In the genomic region with DNA sequence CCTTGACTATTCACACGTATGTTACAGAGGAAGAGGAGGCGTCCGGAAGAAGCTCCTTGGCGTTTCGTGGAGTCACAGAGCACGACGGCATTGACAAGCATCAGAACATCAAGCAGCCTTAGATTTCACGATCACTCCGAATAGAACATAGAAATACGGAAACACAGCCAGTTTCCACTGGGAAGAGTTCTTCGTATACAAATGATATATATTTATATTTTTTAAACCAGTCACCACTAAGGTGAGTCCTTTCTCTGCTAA, we compare ENCODE assay signal across 21 cellular contexts. TPM values are rescaled to one million over a fixed set of nuclear protein-coding genes. Genes with fewer than 3 reads are reported as not detected.
DNase-seq lines count a peak whose midpoint lies in the region; ATAC-seq, FAIRE-seq and TF ChIP-seq lines count a peak whose summit lies in the region.
"Had no signal": no experiment of that assay in that cellular context is flagged by ENCODE, and none has a peak within 500 bp of the region (broad histone marks: within the 10 kb centered on the region; RNA-seq: fewer than 3 reads in every experiment).

No MANE protein-coding gene starts in this region.

- H2BK15ac ChIP-seq in H9 (ENCODE audit: low read depth, low read length): no peak overlapping the region

- intact Hi-C loops in left colon (cut with DNase I, micrococcal nuclease): no loop called here

- no peak overlapping the region for H4K5ac ChIP-seq in H9 (ENCODE audit: insufficient read length, low read depth, low read length)

- CTCF ChIA-PET in WTC11 (lab: Charles Lee): interaction anchor here (0.6 to 3.3 kb wide), 2 partner anchors 71 to 148 kb away, joined by 3 to 22 read pairs; no protein-coding TSS in a partner anchor

- H3K9me3 ChIP-seq in H9 (ENCODE audit: control insufficient read depth, low read depth, low read length): no peaks in the 10 kb centered on the region

- ATAC-seq in WTC11: no peak
- no peak for ATAC-seq in left colon
- ATAC-seq: GM12878 had no signal

- no peak overlapping the region for H3K56ac ChIP-seq in H9 (ENCODE audit: insufficient read length, low read depth, low read length)

- H2BK12ac ChIP-seq in H9 (ENCODE audit: insufficient read length, low read depth, low read length): no peak overlapping the region

- H2BK20ac ChIP-seq in H9 (ENCODE audit: low read depth, low read length, poor library complexity, severe bottlenecking): no peak overlapping the region

- H4K20me1 ChIP-seq in H9 (ENCODE audit: control insufficient read depth, insufficient read depth, insufficient read length): no peaks in the 10 kb centered on the region
- H4K20me1 ChIP-seq: BLaER1 had no signal

- no peak overlapping the region for H3K4ac ChIP-seq in H9 (ENCODE audit: low read depth, low read length)

- H3T11ph ChIP-seq in H9 (ENCODE audit: low read length): no peak overlapping the region

- H3K79me1 ChIP-seq in H9 (ENCODE audit: insufficient read depth, low read depth, low read length, poor library complexity, severe bottlenecking): no peaks in the 10 kb centered on the region

- no peak overlapping the region for H2BK120ac ChIP-seq in H9 (ENCODE audit: low read depth, low read length, poor library complexity, severe bottlenecking)

- TF ChIP-seq CTCF in H9 (conservative IDR thresholded peaks at IDR 0.05) (no peak), WTC11 (IDR thresholded peaks at IDR 0.05) (no peak), glutamatergic neuron (IDR thresholded peaks at IDR 0.05; ENCODE audit: partially characterized antibody, unreplicated experiment) (no peak), neural crest cell (conservative IDR thresholded peaks at IDR 0.05) (no peak)

- H3K36me3 Mint-ChIP-seq in H9 (ENCODE audit: insufficient read depth in 1 of 3, low read depth in 3 of 3): no peaks in the 10 kb centered on the region; a peak in 2 of 7 replicates
- H3K36me3 Mint-ChIP-seq in WTC11: no peaks in the 10 kb centered on the region
- H3K36me3 Mint-ChIP-seq in glutamatergic neuron (ENCODE audit: unreplicated experiment): peaks cover 5% of the 10 kb centered on the region
- no peaks in the 10 kb centered on the region for H3K36me3 Mint-ChIP-seq in neural crest cell (ENCODE audit: low read depth)
- H3K36me3 Mint-ChIP-seq: CD4-positive, alpha-beta memory T cell had no signal

- no peak overlapping the region for H2AK5ac ChIP-seq in H9 (ENCODE audit: insufficient read length, low read length)

- no peak for FAIRE-seq in RCC 7860 (lab: Jason Lieb, UNC)
- FAIRE-seq: GM12878 had no signal

- POLR2A ChIA-PET in WTC11 (lab: Charles Lee): no interaction called here

- no peak overlapping the region for H3K27ac ChIP-seq in H9 (ENCODE audit: insufficient read length, low read depth, low read length)
- H3K27ac ChIP-seq: BLaER1, GM23248, PC-9 had no signal

- H4K91ac ChIP-seq in H9 (ENCODE audit: insufficient read length, low read depth, low read length): no peak overlapping the region

- no CpG with 5 or more reads among the region's 11 CpGs for WGBS in H9 (ENCODE audit: extremely low coverage, insufficient read length, low lambda C conversion rate)

- DNase-seq in H9 (no peak), WTC11 (ENCODE audit: low spot score) (no peak), glutamatergic neuron (no peak), neural crest cell (ENCODE audit: low read depth, low spot score) (no peak), RCC 7860 (ENCODE audit: low spot score) (no peak), kidney glomerular epithelial cell (lab: John Stamatoyannopoulos, UW) (no peak), NCI-H1105 treated with DMSO at 0.1 percent for 48 hours (lab: John Stamatoyannopoulos, UW) (no peak), left colon (no peak)
- DNase-seq: Calu3; CD4-positive, alpha-beta memory T cell; GM23248; IMR-90; NCI-H1417 treated with DMSO at 0.1 percent for 48 hours; NCI-H1930; NCI-H345; NCI-H526; PC-9 had no signal

- H3K27me3 Mint-ChIP-seq in H9 (ENCODE audit: low read depth) (peaks cover 93% of the 10 kb centered on the region), WTC11 (ENCODE audit: low read depth) (peaks cover 93% of the 10 kb centered on the region), glutamatergic neuron (ENCODE audit: unreplicated experiment) (peaks cover 42% of the 10 kb centered on the region), neural crest cell (ENCODE audit: low read depth) (peaks cover 92% of the 10 kb centered on the region)

- H3K79me2 ChIP-seq in H9 (ENCODE audit: insufficient read depth, low read length): no peaks in the 10 kb centered on the region

- no peak overlapping the region for H2BK5ac ChIP-seq in H9 (ENCODE audit: insufficient read length, low read length)

- peak overlapping the region; percentile 54 for H3K4me2 ChIP-seq in H9 (ENCODE audit: insufficient read depth, insufficient read length, low read length)
- H3K4me2 ChIP-seq: BLaER1, PC-9 had no signal

- H3K27ac Mint-ChIP-seq in H9 (no peak overlapping the region), WTC11 (no peak overlapping the region), glutamatergic neuron (ENCODE audit: unreplicated experiment) (no peak overlapping the region), neural crest cell (ENCODE audit: unreplicated experiment) (no peak overlapping the region)

- H3K4me1 Mint-ChIP-seq in H9: peaks cover 47 to 76% of the 10 kb centered on the region in 2 experiments
- peaks cover 72% of the 10 kb centered on the region for H3K4me1 Mint-ChIP-seq in WTC11
- H3K4me1 Mint-ChIP-seq in glutamatergic neuron (ENCODE audit: low read depth, unreplicated experiment): peaks cover 27% of the 10 kb centered on the region
- H3K4me1 Mint-ChIP-seq in neural crest cell: peaks cover 27% of the 10 kb centered on the region

- H3K4me3 Mint-ChIP-seq in H9 (peak overlapping the region in 1 of 2 experiments; percentile 76; a peak in 4 of 5 replicates), WTC11 (peak overlapping the region; percentile 65), glutamatergic neuron (ENCODE audit: unreplicated experiment) (peak overlapping the region; percentile 61), neural crest cell (peak overlapping the region; percentile 57)

- no peak overlapping the region for H3K14ac ChIP-seq in H9 (ENCODE audit: insufficient read depth, low read length)

- no peak overlapping the region for H3K23ac ChIP-seq in H9 (ENCODE audit: insufficient read length, low read depth, low read length)

- H3K9ac ChIP-seq in H9 (ENCODE audit: extremely low read depth, insufficient read length, low read length): no peak overlapping the region
- H3K9ac ChIP-seq: BLaER1, GM23248 had no signal

- 0 out of 2 replicates have a peak, but pooled peaks cover 5% of the 10 kb centered on the region for H3K4me1 ChIP-seq in H9 (ENCODE audit: insufficient read depth, low read length)

- H3K23me2 ChIP-seq in H9 (ENCODE audit: insufficient read length, low read depth, low read length, poor library complexity, severe bottlenecking): peaks cover 26% of the 10 kb centered on the region

- peaks cover 0 to 6% of the 10 kb centered on the region in 2 experiments; a peak in 2 of 5 replicates for H3K9me3 Mint-ChIP-seq in H9
- no peaks in the 10 kb centered on the region for H3K9me3 Mint-ChIP-seq in WTC11
- H3K9me3 Mint-ChIP-seq in glutamatergic neuron (ENCODE audit: unreplicated experiment): peaks cover 26% of the 10 kb centered on the region
- H3K9me3 Mint-ChIP-seq in neural crest cell: no peaks in the 10 kb centered on the region

- no peak overlapping the region for H3K18ac ChIP-seq in H9 (ENCODE audit: insufficient read length, low read depth, low read length)

- H2AFZ ChIP-seq in H9 (ENCODE audit: low read length): no peak overlapping the region
- H2AFZ ChIP-seq: GM23248, PC-9 had no signal

- peaks cover 83% of the 10 kb centered on the region for H3K27me3 ChIP-seq in H9 (ENCODE audit: insufficient read depth, low read length)

- no peak overlapping the region for H4K8ac ChIP-seq in H9 (replicated peaks; ENCODE audit: insufficient read length, low read depth, low read length)

TF ChIP-seq in WTC11, 78 proteins besides CTCF, POLR2A, EP300 and RAD21:
- TF ChIP-seq CBFB (CRISPR knock-in tag; IDR thresholded peaks at IDR 0.05; ENCODE audit: low read depth) (no peak), JAZF1 (CRISPR knock-in tag; IDR thresholded peaks at IDR 0.05) (no peak), ZNF416 (CRISPR knock-in tag; IDR thresholded peaks at IDR 0.05) (no peak), GRHL2 (CRISPR knock-in tag; IDR thresholded peaks at IDR 0.05; ENCODE audit: insufficient replicate concordance, severe bottlenecking) (no peak)

RNA-seq across cellular contexts. Expression of a gene that starts 3.1 kb away (rescaled TPM):
- 4.7 and 5.6 TPM in 2 replicates for total RNA-seq in H9 (2021)
- 3.7 to 5.6 TPM (median 4.2 TPM) in 3 replicates for total RNA-seq in WTC11 (2021)
- 21.7 TPM for total RNA-seq in glutamatergic neuron (ENCODE audit: unreplicated experiment)
- 0.61 and 1.0 TPM in 2 replicates for total RNA-seq in neural crest cell
- under 1 TPM; 0.39 to 0.40 TPM for total RNA-seq in left colon
- total RNA-seq: A673; Calu3; CD4-positive, alpha-beta memory T cell; GM12878; GM23248; IMR-90; M059J; PC-9 had no signal
